ENCODE assay signal across 28 cellular contexts in genomic region chr3:98068824-98069223, GRCh38. TPM values are rescaled to one million over a fixed set of nuclear protein-coding genes. Genes with fewer than 3 reads are reported as not detected.
DNase-seq lines count a peak whose midpoint lies in the region; ATAC-seq and TF ChIP-seq lines count a peak whose summit lies in the region.
"Had no signal": no experiment of that assay in that cellular context is flagged by ENCODE, and none has a peak within 500 bp of the region (broad histone marks: within the 10 kb centered on the region; RNA-seq: fewer than 3 reads in every experiment).

No MANE protein-coding gene starts in this region.

- DNase-seq in BE2C (no peak), GM23248 (peak; percentile 5), PC-9 (no peak), fibroblast of villous mesenchyme (ENCODE audit: low read depth) (no peak), DMS153 (lab: John Stamatoyannopoulos, UW) (no peak), NCI-H446 (lab: John Stamatoyannopoulos, UW) (no peak)
- no peak for DNase-seq in stimulated activated naive CD8-positive, alpha-beta T cell treated with anti-CD3 and anti-CD28 coated beads, Interleukin-15, amount 100 ng/mL, for 72 hours
- DNase-seq: activated T-cell treated with anti-CD3 and anti-CD28 coated beads, Interleukin-2, amount 50 U/mL, for 72 hours; CD4-positive, alpha-beta T cell; DMS79; head of caudate nucleus; NCI-H1417 treated with DMSO at 0.1 percent for 48 hours; stimulated activated CD4-positive, alpha-beta T cell treated with anti-CD3 and anti-CD28 coated beads, Interleukin-2, amount 100 ng/mL, for 24 hours; stimulated activated naive B cell treated with anti-CD40 and anti-IgM and Interleukin-4, amounts not matched to agents 10 μg/mL and 1 μg/mL and 100 μg/mL, for 72 hours; T-helper 9 cell had no signal

- no peak overlapping the region for H3K4me3 Mint-ChIP-seq in stimulated activated naive CD8-positive, alpha-beta T cell treated with anti-CD3 and anti-CD28 coated beads, Interleukin-15, amount 100 ng/mL, for 72 hours
- H3K4me3 Mint-ChIP-seq: activated T-cell treated with anti-CD3 and anti-CD28 coated beads, Interleukin-2, amount 50 U/mL, for 72 hours; CD4-positive, alpha-beta T cell; nephron; stimulated activated naive B cell treated with anti-CD40 and anti-IgM and Interleukin-4, amounts not matched to agents 10 μg/mL and 1 μg/mL and 100 μg/mL, for 72 hours had no signal

- H2AFZ ChIP-seq in GM23248 (no peak overlapping the region), PC-9 (no peak overlapping the region)

- H3K9me3 Mint-ChIP-seq in stimulated activated naive CD8-positive, alpha-beta T cell treated with anti-CD3 and anti-CD28 coated beads, Interleukin-15, amount 100 ng/mL, for 72 hours: no peaks in the 10 kb centered on the region
- H3K9me3 Mint-ChIP-seq: activated naive CD4-positive, alpha-beta T cell treated with anti-CD3 and anti-CD28 coated beads, Interleukin-2, amount 50 U/mL, for 72 hours; activated T-cell treated with anti-CD3 and anti-CD28 coated beads, Interleukin-2, amount 50 U/mL, for 72 hours; CD4-positive, alpha-beta T cell; nephron; stimulated activated naive B cell treated with anti-CD40 and anti-IgM and Interleukin-4, amounts not matched to agents 10 μg/mL and 1 μg/mL and 100 μg/mL, for 72 hours had no signal

- H3K27me3 ChIP-seq in BE2C (no peaks in the 10 kb centered on the region; the same call in 1 of the 2 replicates), GM23248 (replicated peaks; ENCODE audit: insufficient read depth) (no peaks in the 10 kb centered on the region), PC-9 (ENCODE audit: insufficient read depth, low read depth) (no peaks in the 10 kb centered on the region)
- H3K27me3 ChIP-seq: ascending aorta, esophagus muscularis mucosa had no signal

- H3K79me2 ChIP-seq in GM23248 (ENCODE audit: insufficient read depth): no peaks in the 10 kb centered on the region
- no peaks in the 10 kb centered on the region for H3K79me2 ChIP-seq in PC-9 (ENCODE audit: low read depth)

- H3K4me1 Mint-ChIP-seq in stimulated activated naive CD8-positive, alpha-beta T cell treated with anti-CD3 and anti-CD28 coated beads, Interleukin-15, amount 100 ng/mL, for 72 hours: no peaks in the 10 kb centered on the region
- H3K4me1 Mint-ChIP-seq: nephron; stimulated activated naive B cell treated with anti-CD40 and anti-IgM and Interleukin-4, amounts not matched to agents 10 μg/mL and 1 μg/mL and 100 μg/mL, for 72 hours had no signal

- in situ Hi-C loops in GM23248 (cut with MboI): no loop called here

- no peaks in the 10 kb centered on the region for H3K27me3 Mint-ChIP-seq in stimulated activated naive CD8-positive, alpha-beta T cell treated with anti-CD3 and anti-CD28 coated beads, Interleukin-15, amount 100 ng/mL, for 72 hours

- peak; percentile 27 for TF ChIP-seq CTCF in BE2C (IDR thresholded peaks at IDR 0.05; ENCODE audit: low read depth, low read length)
- TF ChIP-seq CTCF in PC-9 (conservative IDR thresholded peaks at IDR 0.05): peak; percentile 63
- TF ChIP-seq CTCF in fibroblast of villous mesenchyme (IDR thresholded peaks at IDR 0.05; ENCODE audit: insufficient read depth, low read depth, low read length): peak; percentile 30

- POLR2A ChIA-PET in PC-9 (lab: Charles Lee; ENCODE audit: unreplicated experiment): no interaction called here

- BruUV-seq in PC-9 (replicated peaks; lab: Mats Ljungman, UMichigan): no TSS peak

- H3K4me1 ChIP-seq in BE2C (no peaks in the 10 kb centered on the region), GM23248 (ENCODE audit: insufficient read depth) (no peaks in the 10 kb centered on the region), PC-9 (replicated peaks; ENCODE audit: insufficient read depth) (0 out of 2 replicates have a peak, but pooled peaks cover 4% of the 10 kb centered on the region)
- H3K4me1 ChIP-seq: ascending aorta, esophagus muscularis mucosa had no signal

- no peaks in the 10 kb centered on the region for H4K20me1 ChIP-seq in GM23248 (ENCODE audit: insufficient read depth)
- no peaks in the 10 kb centered on the region for H4K20me1 ChIP-seq in PC-9 (ENCODE audit: insufficient read depth)

- H3K9me2 ChIP-seq in GM23248 (ENCODE audit: insufficient read depth): no peaks in the 10 kb centered on the region
- H3K9me2 ChIP-seq in PC-9 (ENCODE audit: insufficient read depth): peaks cover 2% of the 10 kb centered on the region; the same call in 1 of the 2 replicates

- H3K9me3 ChIP-seq in BE2C (no peaks in the 10 kb centered on the region), GM23248 (ENCODE audit: low read depth) (no peaks in the 10 kb centered on the region), PC-9 (ENCODE audit: insufficient read depth, low read depth) (no peaks in the 10 kb centered on the region)
- H3K9me3 ChIP-seq: ascending aorta, esophagus muscularis mucosa had no signal

- CTCF ChIA-PET in PC-9 (lab: Charles Lee): no interaction called here

- intact Hi-C loops in PC-9 (cut with micrococcal nuclease; ENCODE audit: unreplicated experiment): no loop called here

- H3K4me3 ChIP-seq in BE2C (ENCODE audit: low read depth, low read length): no peak overlapping the region
- no peak overlapping the region for H3K4me3 ChIP-seq in GM23248
- no peak overlapping the region for H3K4me3 ChIP-seq in PC-9
- H3K4me3 ChIP-seq in fibroblast of villous mesenchyme (ENCODE audit: low read depth, low read length): no peak overlapping the region
- H3K4me3 ChIP-seq: ascending aorta, esophagus muscularis mucosa had no signal

- H3K36me3 ChIP-seq in BE2C (no peaks in the 10 kb centered on the region), GM23248 (ENCODE audit: low read depth) (no peaks in the 10 kb centered on the region), PC-9 (ENCODE audit: low read depth) (no peaks in the 10 kb centered on the region)
- H3K36me3 ChIP-seq: ascending aorta, esophagus muscularis mucosa had no signal

- H3K27ac ChIP-seq in GM23248 (no peak overlapping the region), PC-9 (no peak overlapping the region)
- H3K27ac ChIP-seq: ascending aorta, esophagus muscularis mucosa, HL-60, RWPE1 had no signal

- H3K4me2 ChIP-seq in GM23248 (ENCODE audit: unreplicated experiment): no peak overlapping the region
- H3K4me2 ChIP-seq in PC-9: no peak overlapping the region

- no peak for ATAC-seq in stimulated activated naive CD8-positive, alpha-beta T cell treated with anti-CD3 and anti-CD28 coated beads, Interleukin-15, amount 100 ng/mL, for 72 hours
- ATAC-seq in HG02852 (IDR thresholded peaks at IDR 0.05; ENCODE audit: unreplicated experiment): no peak
- ATAC-seq: activated naive CD4-positive, alpha-beta T cell treated with anti-CD3 and anti-CD28 coated beads, Interleukin-2, amount 50 U/mL, for 72 hours; activated T-cell treated with anti-CD3 and anti-CD28 coated beads, Interleukin-2, amount 50 U/mL, for 72 hours; left lobe of liver; stimulated activated naive B cell treated with anti-CD40 and anti-IgM and Interleukin-4, amounts not matched to agents 10 μg/mL and 1 μg/mL and 100 μg/mL, for 72 hours had no signal

- no peak overlapping the region for H3K27ac Mint-ChIP-seq in stimulated activated naive CD8-positive, alpha-beta T cell treated with anti-CD3 and anti-CD28 coated beads, Interleukin-15, amount 100 ng/mL, for 72 hours
- H3K27ac Mint-ChIP-seq: activated naive CD4-positive, alpha-beta T cell treated with anti-CD3 and anti-CD28 coated beads, Interleukin-2, amount 50 U/mL, for 72 hours; activated T-cell treated with anti-CD3 and anti-CD28 coated beads, Interleukin-2, amount 50 U/mL, for 72 hours; CD4-positive, alpha-beta T cell; nephron; stimulated activated naive B cell treated with anti-CD40 and anti-IgM and Interleukin-4, amounts not matched to agents 10 μg/mL and 1 μg/mL and 100 μg/mL, for 72 hours had no signal

- no peak overlapping the region for H3K9ac ChIP-seq in GM23248

- H3F3A ChIP-seq in GM23248 (ENCODE audit: insufficient read depth) (no peaks in the 10 kb centered on the region), PC-9 (ENCODE audit: insufficient read depth, low read depth) (no peaks in the 10 kb centered on the region)

- WGBS in GM23248 (ENCODE audit: low coverage in 1 of 2, low lambda C conversion rate in 2 of 2, missing lambda C conversion rate in 2 of 2), 2 experiments: 1 to 3% methylated on average over 2 of the region's 2 CpGs

RNA-seq across cellular contexts. Expression of gene OR5AC2, which starts 18.1 kb away (rescaled TPM):
- not detected for polyA plus RNA-seq in BE2C (2012; ENCODE audit: insufficient read depth, insufficient read length, low read depth)
- not detected in 2 replicates for total RNA-seq in GM23248 (2014; rRNA removed; shearing (Covaris generic))
- polyA plus RNA-seq in GM23248 (2016; fragmentation: Nextera tagmentation; extraction: Ambion mirVana): not detected in 2 replicates
- total RNA-seq in PC-9 (2021): not detected in 2 replicates
- not detected in 2 replicates for total RNA-seq in fibroblast of villous mesenchyme
- total RNA-seq: activated CD8-positive, alpha-beta memory T cell treated with anti-CD3 and anti-CD28 coated beads for 36 hours; activated naive CD4-positive, alpha-beta T cell treated with anti-CD3 and anti-CD28 coated beads, Interleukin-2, amount 50 U/mL, for 72 hours; activated T-cell treated with anti-CD3 and anti-CD28 coated beads, Interleukin-2, amount 50 U/mL, for 72 hours; ascending aorta; CD4-positive, alpha-beta T cell; esophagus muscularis mucosa; left lobe of liver; M059J; posterior vena cava; skeletal muscle tissue had no signal
- polyA plus RNA-seq: thymus had no signal

RNA-seq across cellular contexts. Expression of gene GABRR3, which starts 33.7 kb away (rescaled TPM):
- polyA plus RNA-seq in BE2C (2012; ENCODE audit: insufficient read depth, insufficient read length, low read depth): not detected
- total RNA-seq in GM23248 (2014; rRNA removed; shearing (Covaris generic)): not detected in 2 replicates
- polyA plus RNA-seq in GM23248 (2016; fragmentation: Nextera tagmentation; extraction: Ambion mirVana): not detected in 2 replicates
- not detected in 2 replicates for total RNA-seq in PC-9 (2021)
- total RNA-seq in fibroblast of villous mesenchyme: not detected in 2 replicates
- total RNA-seq: activated CD8-positive, alpha-beta memory T cell treated with anti-CD3 and anti-CD28 coated beads for 36 hours; activated naive CD4-positive, alpha-beta T cell treated with anti-CD3 and anti-CD28 coated beads, Interleukin-2, amount 50 U/mL, for 72 hours; activated T-cell treated with anti-CD3 and anti-CD28 coated beads, Interleukin-2, amount 50 U/mL, for 72 hours; ascending aorta; CD4-positive, alpha-beta T cell; esophagus muscularis mucosa; left lobe of liver; M059J; posterior vena cava; skeletal muscle tissue had no signal
